8 cellular contexts compared by ENCODE assay signal in the genomic region with DNA sequence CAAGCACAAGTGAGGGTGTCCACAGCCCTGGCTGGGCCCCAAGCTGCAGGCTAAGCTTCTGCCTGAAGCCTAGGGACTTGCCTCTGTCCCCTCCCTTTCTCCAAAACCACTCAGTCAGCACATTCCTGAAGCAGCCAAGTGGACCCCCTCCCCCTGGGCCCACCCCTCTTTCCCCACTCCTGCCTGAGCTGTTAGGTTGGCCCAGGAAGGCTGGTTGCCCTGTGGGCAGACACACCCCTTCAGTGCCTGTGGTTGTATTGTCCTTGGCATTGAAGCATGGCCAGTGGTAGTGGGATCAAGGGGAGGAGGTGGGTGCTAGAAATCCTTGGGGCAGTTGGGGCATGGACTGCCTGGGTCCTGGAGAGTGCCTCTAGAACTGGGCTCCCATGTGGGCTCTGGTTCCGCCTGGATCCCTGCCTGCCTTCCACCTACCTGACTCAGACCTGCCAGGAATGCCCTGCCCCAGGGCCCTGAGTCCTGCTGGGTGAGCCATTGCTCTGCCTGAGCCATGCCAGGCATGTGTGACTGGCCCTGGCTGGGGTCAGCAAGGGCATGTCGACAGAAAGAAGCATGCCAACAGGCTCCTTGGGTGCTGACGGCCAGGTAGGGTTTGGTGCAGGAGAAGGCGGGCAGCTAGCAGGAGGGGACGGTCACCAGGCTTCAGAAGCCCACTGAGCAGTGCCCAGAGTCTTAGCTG. TPM values are rescaled to one million over a fixed set of nuclear protein-coding genes. Genes with fewer than 3 reads are reported as not detected.
DNase-seq lines count a peak whose midpoint lies in the region; ATAC-seq and TF ChIP-seq lines count a peak whose summit lies in the region.

No MANE protein-coding gene starts in this region.

- no peaks in the 10 kb centered on the region for H3K27me3 Mint-ChIP-seq in activated naive CD4-positive, alpha-beta T cell treated with anti-CD3 and anti-CD28 coated beads for 36 hours (ENCODE audit: low read depth)

- H3K4me3 Mint-ChIP-seq in activated naive CD4-positive, alpha-beta T cell treated with anti-CD3 and anti-CD28 coated beads for 36 hours, result peak overlapping the region; percentile 91

- H3K9me3 ChIP-seq in adrenal gland (replicated peaks in 1 of 3) (no peaks in the 10 kb centered on the region), thyroid gland (no peaks in the 10 kb centered on the region)

- H3K36me3 Mint-ChIP-seq in activated naive CD4-positive, alpha-beta T cell treated with anti-CD3 and anti-CD28 coated beads for 36 hours (ENCODE audit: low read depth), result peaks cover 29% of the 10 kb centered on the region

- peaks cover 47% of the 10 kb centered on the region for H3K4me1 Mint-ChIP-seq in activated naive CD4-positive, alpha-beta T cell treated with anti-CD3 and anti-CD28 coated beads for 36 hours (ENCODE audit: low read depth)

- no peaks in the 10 kb centered on the region for H3K27me3 ChIP-seq in adrenal gland
- H3K27me3 ChIP-seq in thyroid gland, result no peaks in the 10 kb centered on the region

- H3K4me3 ChIP-seq in adrenal gland (peak overlapping the region in 1 of 4 donors; percentile 93), thyroid gland (replicated peaks in 1 of 3) (peak overlapping the region; percentile 5 to 99 (median 85))

- peak overlapping the region; percentile 85 for H3K27ac Mint-ChIP-seq in activated naive CD4-positive, alpha-beta T cell treated with anti-CD3 and anti-CD28 coated beads for 36 hours

- TF ChIP-seq CTCF in adrenal gland (IDR thresholded peaks at IDR 0.05) (no peak), thyroid gland (IDR thresholded peaks at IDR 0.05) (no peak)

- TF ChIP-seq POLR2A in adrenal gland (IDR thresholded peaks at IDR 0.05) (no peak), thyroid gland (IDR thresholded peaks at IDR 0.05) (peak in 1 of 2 donors; percentile 72)

- ATAC-seq in left lobe of liver, result peak; percentile 59

- intact Hi-C loops in activated naive CD4-positive, alpha-beta T cell treated with anti-CD3 and anti-CD28 coated beads for 36 hours (cut with micrococcal nuclease), result no loop called here
- intact Hi-C loops in adrenal gland (cut with DNase I) (loop anchor here in 1 of 2 donors (2.0 kb wide), 1 partner anchor 17 kb away; the partner anchor contains the start of gene NEK8), thyroid gland (cut with DNase I) (no loop called here)

- H3K4me1 ChIP-seq in adrenal gland (replicated peaks in 1 of 2) (peaks cover 47 to 57% of the 10 kb centered on the region in 2 donors), thyroid gland (peaks cover 44 to 60% of the 10 kb centered on the region in 2 donors)

- WGBS in adrenal gland, 4 donors, result 60 to 81% (median 65%) methylated on average over 4 to 5 of the region's 5 CpGs
- 23 to 42% methylated on average over 4 to 5 of the region's 5 CpGs for WGBS in thyroid gland, 2 donors

- H3K36me3 ChIP-seq in adrenal gland (replicated peaks in 1 of 2) (peaks cover 0 to 25% of the 10 kb centered on the region in 2 donors), thyroid gland (peaks cover 21 to 26% of the 10 kb centered on the region in 2 donors)

- CTCF ChIA-PET in activated naive CD4-positive, alpha-beta T cell treated with anti-CD3 and anti-CD28 coated beads for 36 hours (lab: Charles Lee), result interaction anchor here (1.1 to 14.2 kb wide), 3 partner anchors 18 to 24 kb away, joined by 3 to 353 read pairs (median 80); partner anchors contain the start of genes NEK8 and TLCD1

- no peaks in the 10 kb centered on the region for H3K9me3 Mint-ChIP-seq in activated naive CD4-positive, alpha-beta T cell treated with anti-CD3 and anti-CD28 coated beads for 36 hours

- DNase-seq in activated naive CD4-positive, alpha-beta T cell treated with anti-CD3 and anti-CD28 coated beads for 36 hours, result no peak
- DNase-seq in activated naive CD4-positive, alpha-beta T cell treated with anti-CD3 and anti-CD28 coated beads, Interleukin-2, amount 50 U/mL, for 16 hours, result no peak
- DNase-seq in adrenal gland, result peak; percentile 52 to 89 (median 84)
- DNase-seq in left lobe of liver (ENCODE audit: low spot score), result peak; percentile 84
- DNase-seq in thyroid gland, result peak; percentile 91 to 95
- no peak for DNase-seq in COLO668 (lab: John Stamatoyannopoulos, UW; ENCODE audit: unreplicated experiment)
- DNase-seq in activated gamma-delta T cell treated with Interleukin-2 at 50 U/mL for 16 hours, result no peak
- DNase-seq in NCI-H2196 treated with DMSO at 0.1 percent for 48 hours (lab: John Stamatoyannopoulos, UW; ENCODE audit: unreplicated experiment), result no peak

- H3K27ac ChIP-seq in adrenal gland (peak overlapping the region; percentile 43 to 98 (median 87)), thyroid gland (peak overlapping the region; percentile 91 to 99 (median 95))

RNA-seq across cellular contexts. Expression of gene TRAF4, which starts 2.1 kb away (rescaled TPM):
- total RNA-seq in activated naive CD4-positive, alpha-beta T cell treated with anti-CD3 and anti-CD28 coated beads for 36 hours, result 10 to 100 TPM; 75.9 to 80.4 TPM
- total RNA-seq in adrenal gland (10 to 100 TPM in 7 of 8 donors, 1 to 10 TPM in 1; 8.2 to 50.5 (median 26.5) TPM), left lobe of liver (49.0 TPM), thyroid gland (10 to 100 TPM; 33.3 to 64.3 (median 44.3) TPM)
- polyA plus RNA-seq in adrenal gland, result 10 to 100 TPM; 13.0 to 22.7 (median 17.9) TPM

RNA-seq across cellular contexts. Expression of gene NEK8, which starts 17.3 kb away (rescaled TPM):
- total RNA-seq in activated naive CD4-positive, alpha-beta T cell treated with anti-CD3 and anti-CD28 coated beads for 36 hours, result 1 to 10 TPM; 3.1 to 3.2 TPM
- total RNA-seq in adrenal gland (10 to 100 TPM in 1 of 8 donors, 1 to 10 TPM in 6, under 1 TPM in 1; 0.54 to 11.9 (median 5.4) TPM), left lobe of liver (3.2 TPM), thyroid gland (10 to 100 TPM in 1 of 4 donors, 1 to 10 TPM in 3; 3.9 to 14.0 (median 8.1) TPM)
- 10 to 100 TPM in 1 of 3 donors, 1 to 10 TPM in 2; 6.0 to 10.8 (median 6.6) TPM for polyA plus RNA-seq in adrenal gland

RNA-seq across cellular contexts. Expression of gene TLCD1, which starts 19.9 kb away (rescaled TPM):
- 1 to 10 TPM; 4.0 to 4.6 TPM for total RNA-seq in activated naive CD4-positive, alpha-beta T cell treated with anti-CD3 and anti-CD28 coated beads for 36 hours
- total RNA-seq in adrenal gland (10 to 100 TPM in 1 of 8 donors, 1 to 10 TPM in 6, under 1 TPM in 1; 0.52 to 12.6 (median 5.2) TPM), left lobe of liver (4.8 TPM), thyroid gland (10 to 100 TPM in 1 of 4 donors, 1 to 10 TPM in 3; 1.6 to 21.4 (median 5.1) TPM)
- polyA plus RNA-seq in adrenal gland, result 10 to 100 TPM in 1 of 3 donors, 1 to 10 TPM in 2; 3.9 to 18.8 (median 6.8) TPM

RNA-seq across cellular contexts. Expression of gene RPL23A, which starts 26.1 kb away (rescaled TPM):
- 1,000 to 10,000 TPM; 2,756 to 2,921 TPM for total RNA-seq in activated naive CD4-positive, alpha-beta T cell treated with anti-CD3 and anti-CD28 coated beads for 36 hours
- 1,000 to 10,000 TPM in 4 of 8 donors, 100 to 1,000 TPM in 4; 135 to 1,266 (median 856) TPM for total RNA-seq in adrenal gland
- polyA plus RNA-seq in adrenal gland, result 100 to 1,000 TPM; 523 to 901 (median 672) TPM
- 346 TPM for total RNA-seq in left lobe of liver
- total RNA-seq in thyroid gland, result 100 to 1,000 TPM; 181 to 750 (median 443) TPM

RNA-seq across cellular contexts. Expression of gene RAB34, which starts 28.3 kb away (rescaled TPM):
- 10 to 100 TPM; 10.2 to 12.3 TPM for total RNA-seq in activated naive CD4-positive, alpha-beta T cell treated with anti-CD3 and anti-CD28 coated beads for 36 hours
- total RNA-seq in adrenal gland, result 100 to 1,000 TPM; 121 to 332 (median 151) TPM
- polyA plus RNA-seq in adrenal gland, result 100 to 1,000 TPM; 114 to 195 (median 139) TPM
- total RNA-seq in left lobe of liver, result 4.9 TPM
- 100 to 1,000 TPM; 136 to 186 (median 159) TPM for total RNA-seq in thyroid gland

Comparison
In these comparisons a context has a peak if more than half of its experiments do, and no peak if none do; other contexts are left out.
1. DNase-seq: peak in adrenal gland (7 of 7), left lobe of liver (single experiment) and thyroid gland (2 of 2); none in activated naive CD4-positive, alpha-beta T cell treated with anti-CD3 and anti-CD28 coated beads for 36 hours (single experiment), activated naive CD4-positive, alpha-beta T cell treated with anti-CD3 and anti-CD28 coated beads, Interleukin-2, amount 50 U/mL, for 16 hours (single experiment), COLO668 (single experiment), activated gamma-delta T cell treated with Interleukin-2 at 50 U/mL for 16 hours (single experiment) and NCI-H2196 treated with DMSO at 0.1 percent for 48 hours (single experiment).